ENCODE assay signal across 9 cellular contexts in genomic region chr16:8866118-8866883, GRCh38. TPM values are rescaled to one million over a fixed set of nuclear protein-coding genes. Genes with fewer than 3 reads are reported as not detected.
DNase-seq lines count a peak whose midpoint lies in the region; ATAC-seq and TF ChIP-seq lines count a peak whose summit lies in the region.
"Had no signal": no experiment of that assay in that cellular context is flagged by ENCODE, and none has a peak within 500 bp of the region (broad histone marks: within the 10 kb centered on the region; RNA-seq: fewer than 3 reads in every experiment).

No MANE protein-coding gene starts in this region.

- H3K27me3 ChIP-seq in CD8-positive, alpha-beta memory T cell (ENCODE audit: insufficient read depth, low read length, poor library complexity, severe bottlenecking) = no peaks in the 10 kb centered on the region
- H3K27me3 ChIP-seq in Panc1 (ENCODE audit: control insufficient read depth, insufficient read depth, low read length) = no peaks in the 10 kb centered on the region
- H3K27me3 ChIP-seq in fibroblast of lung (ENCODE audit: control insufficient read depth, insufficient read depth, low read length) = no peaks in the 10 kb centered on the region

- peaks cover 5% of the 10 kb centered on the region for H3K36me3 ChIP-seq in CD8-positive, alpha-beta memory T cell (ENCODE audit: insufficient read depth, low read length)
- H3K36me3 ChIP-seq in Panc1 (ENCODE audit: control insufficient read depth, insufficient read depth, low read length) (peaks cover 3% of the 10 kb centered on the region; the same call in 1 of the 2 replicates), fibroblast of lung (ENCODE audit: control insufficient read depth, insufficient read depth, low read length) (peaks cover 6% of the 10 kb centered on the region)

- peaks cover 51 to 67% (median 51%) of the 10 kb centered on the region in 3 donors for H3K4me1 Mint-ChIP-seq in CD8-positive, alpha-beta memory T cell
- peaks cover 69% of the 10 kb centered on the region for H3K4me1 Mint-ChIP-seq in neural crest cell

- no peaks in the 10 kb centered on the region for H3K27me3 Mint-ChIP-seq in CD8-positive, alpha-beta memory T cell
- peaks cover 12% of the 10 kb centered on the region for H3K27me3 Mint-ChIP-seq in neural crest cell (ENCODE audit: low read depth)

- H3K4me2 ChIP-seq in fibroblast of lung (ENCODE audit: extremely low read depth, insufficient read depth, low read length) = peak overlapping the region; percentile 96

- no peaks in the 10 kb centered on the region for H3K9me3 Mint-ChIP-seq in CD8-positive, alpha-beta memory T cell
- H3K9me3 Mint-ChIP-seq in neural crest cell = no peaks in the 10 kb centered on the region

- no peak for DNase-seq in CD8-positive, alpha-beta memory T cell
- no peak for DNase-seq in Panc1 (ENCODE audit: low read depth, low spot score)
- peak in 1 of 2 donors; percentile 31 for DNase-seq in fibroblast of lung (ENCODE audit: low read depth in 2 of 2)
- peak; percentile 57 for DNase-seq in neural crest cell (ENCODE audit: low read depth, low spot score)
- DNase-seq in D341Med (ENCODE audit: low spot score) = no peak
- no peak for DNase-seq in activated CD4-positive, alpha-beta T cell treated with anti-CD3 and anti-CD28 coated beads for 4 hours
- DNase-seq in kidney tubule cell (ENCODE audit: low spot score) = no peak

- peak overlapping the region; percentile 91 for H3K9ac ChIP-seq in fibroblast of lung (ENCODE audit: insufficient read depth, low read length)

- POLR2A ChIA-PET in CD8-positive, alpha-beta memory T cell (lab: Charles Lee) = interaction anchor here (1.3 kb wide), 1 partner anchor 225 kb away, joined by 4 read pairs; the partner anchor contains the start of gene HAPSTR1
- POLR2A ChIA-PET in Panc1 (lab: Charles Lee) = no interaction called here

- CTCF ChIA-PET in CD8-positive, alpha-beta memory T cell (lab: Charles Lee) = interaction anchor here (0.8 to 1.3 kb wide), 2 partner anchors 13 to 299 kb away, joined by 3 to 5 read pairs; no protein-coding TSS in a partner anchor
- CTCF ChIA-PET in Panc1 (lab: Charles Lee) = no interaction called here

- ATAC-seq in Panc1 = no peak
- no peak for ATAC-seq in GM21423 (IDR thresholded peaks at IDR 0.05; ENCODE audit: unreplicated experiment)

- no peak overlapping the region for H2AFZ ChIP-seq in fibroblast of lung (ENCODE audit: low read length)

- no peaks in the 10 kb centered on the region for H4K20me1 ChIP-seq in fibroblast of lung (ENCODE audit: control insufficient read depth, extremely low read depth, insufficient read depth, low read length)

- peak overlapping the region in 7 of 8 donors; percentile 34 to 89 (median 45) for H3K27ac Mint-ChIP-seq in CD8-positive, alpha-beta memory T cell
- H3K27ac Mint-ChIP-seq in neural crest cell (ENCODE audit: unreplicated experiment) = peak overlapping the region; percentile 75

- H3K4me3 Mint-ChIP-seq in CD8-positive, alpha-beta memory T cell = peak overlapping the region; percentile 32 to 88 (median 65)
- peak overlapping the region; percentile 94 for H3K4me3 Mint-ChIP-seq in neural crest cell

- H3K27ac ChIP-seq in CD8-positive, alpha-beta memory T cell (ENCODE audit: low read depth, low read length) = no peak overlapping the region
- H3K27ac ChIP-seq in Panc1 (ENCODE audit: low read length) (peak overlapping the region; percentile 96), fibroblast of lung (ENCODE audit: insufficient read depth, low read length) (peak overlapping the region; percentile 87)

- in situ Hi-C loops in Panc1 (cut with HindIII; ENCODE audit: low pct_unique_long_range_greater_than_20kb, low sequenced_read_pairs) = no loop called here

- intact Hi-C loops in Panc1 (cut with micrococcal nuclease; ENCODE audit: unreplicated experiment) = loop anchor here (10.0 kb wide), 2 partner anchors 268 to 292 kb away; no protein-coding TSS in a partner anchor

- BruUV-seq in Panc1 (replicated peaks; lab: Mats Ljungman, UMichigan) = no TSS peak

- TF ChIP-seq CTCF in Panc1 (IDR thresholded peaks at IDR 0.05) = no peak
- TF ChIP-seq CTCF in fibroblast of lung (conservative IDR thresholded peaks at IDR 0.05 in 1 of 2, IDR thresholded peaks at IDR 0.05 in 1 of 2; ENCODE audit: low read depth in 1 of 2, low read length in 2 of 2) = no peak
- TF ChIP-seq CTCF in neural crest cell (conservative IDR thresholded peaks at IDR 0.05) = no peak

- H3K4me1 ChIP-seq in CD8-positive, alpha-beta memory T cell (ENCODE audit: insufficient read depth, low read length) = peaks cover 30% of the 10 kb centered on the region
- H3K4me1 ChIP-seq in Panc1 (ENCODE audit: control insufficient read depth, insufficient read depth, low read length) (peaks cover 64% of the 10 kb centered on the region), fibroblast of lung (ENCODE audit: control insufficient read depth, extremely low read depth, insufficient read depth, low read length) (peaks cover 25% of the 10 kb centered on the region)

- H3K79me2 ChIP-seq in fibroblast of lung (ENCODE audit: control insufficient read depth, insufficient read depth, low read length) = peaks cover 67% of the 10 kb centered on the region

- no peaks in the 10 kb centered on the region for H3K9me3 ChIP-seq in CD8-positive, alpha-beta memory T cell (ENCODE audit: low read length)
- no peaks in the 10 kb centered on the region for H3K9me3 ChIP-seq in Panc1 (ENCODE audit: control insufficient read depth, insufficient read depth, low read depth, low read length)
- H3K9me3 ChIP-seq in fibroblast of lung (ENCODE audit: control insufficient read depth, insufficient read depth, low read depth, low read length) = no peaks in the 10 kb centered on the region

- peaks cover 0 to 15% (median 0%) of the 10 kb centered on the region in 3 donors for H3K36me3 Mint-ChIP-seq in CD8-positive, alpha-beta memory T cell
- H3K36me3 Mint-ChIP-seq in neural crest cell (ENCODE audit: low read depth) = no peaks in the 10 kb centered on the region

- H3K4me3 ChIP-seq in CD8-positive, alpha-beta memory T cell (ENCODE audit: low read length) = no peak overlapping the region
- H3K4me3 ChIP-seq in Panc1 (ENCODE audit: low read depth in 2 of 2, low read length in 2 of 2) (peak overlapping the region; percentile 81 to 86), fibroblast of lung (replicated peaks in 1 of 4; ENCODE audit: control extremely low read depth in 1 of 4, insufficient read depth in 1 of 4, low read depth in 3 of 4, low read length in 4 of 4) (peak overlapping the region; percentile 71 to 87 (median 82))

RNA-seq across cellular contexts. Expression of gene CARHSP1, which starts 2.5 kb away (rescaled TPM):
- total RNA-seq in CD8-positive, alpha-beta memory T cell = 10 to 100 TPM; 52.6 to 57.8 TPM
- polyA plus RNA-seq in CD8-positive, alpha-beta memory T cell = 58.5 TPM
- total RNA-seq in Panc1 (2021; ENCODE audit: unreplicated experiment) = 158 TPM
- 262 TPM for polyA plus RNA-seq in Panc1 (2012; ENCODE audit: insufficient read length)
- total RNA-seq in fibroblast of lung = 108 and 150 TPM in 2 replicates
- 68.7 and 90.9 TPM in 2 replicates for polyA plus RNA-seq in fibroblast of lung
- polyA plus RNA-seq in fibroblast of lung (2012) = 148 and 207 TPM in 2 replicates
- polyA minus RNA-seq in fibroblast of lung (ENCODE audit: low replicate concordance) = 151 and 176 TPM in 2 replicates
- 147 and 152 TPM in 2 replicates for total RNA-seq in neural crest cell

RNA-seq across cellular contexts. Expression of gene LITAFD, which starts 15.8 kb away (rescaled TPM):
- not detected for total RNA-seq in CD8-positive, alpha-beta memory T cell
- not detected for polyA plus RNA-seq in CD8-positive, alpha-beta memory T cell
- not detected for total RNA-seq in Panc1 (2021; ENCODE audit: unreplicated experiment)
- not detected for polyA plus RNA-seq in Panc1 (2012; ENCODE audit: insufficient read length)
- total RNA-seq in fibroblast of lung = not detected in 2 replicates
- not detected in 2 replicates for polyA plus RNA-seq in fibroblast of lung
- not detected in 2 replicates for polyA plus RNA-seq in fibroblast of lung (2012)
- not detected in 2 replicates for polyA minus RNA-seq in fibroblast of lung (ENCODE audit: low replicate concordance)
- not detected in 2 replicates for total RNA-seq in neural crest cell
- total RNA-seq: pulmonary artery endothelial cell had no signal
